ENCODE assay signal across 1 cellular context in genomic region chr7:66379761-66380160, GRCh38.
TF ChIP-seq lines count a peak whose summit lies in the region.

No MANE protein-coding gene starts in this region.

TF ChIP-seq in IMR-90, 13 proteins besides CTCF, POLR2A, EP300 and RAD21 (continued from another document):
- TF ChIP-seq ELK1 (IDR thresholded peaks at IDR 0.05; ENCODE audit: borderline replicate concordance, low read depth, low read length): no peak
TF ChIP-seq in IMR-90: peak in this region for 1.
